In the genomic region with DNA sequence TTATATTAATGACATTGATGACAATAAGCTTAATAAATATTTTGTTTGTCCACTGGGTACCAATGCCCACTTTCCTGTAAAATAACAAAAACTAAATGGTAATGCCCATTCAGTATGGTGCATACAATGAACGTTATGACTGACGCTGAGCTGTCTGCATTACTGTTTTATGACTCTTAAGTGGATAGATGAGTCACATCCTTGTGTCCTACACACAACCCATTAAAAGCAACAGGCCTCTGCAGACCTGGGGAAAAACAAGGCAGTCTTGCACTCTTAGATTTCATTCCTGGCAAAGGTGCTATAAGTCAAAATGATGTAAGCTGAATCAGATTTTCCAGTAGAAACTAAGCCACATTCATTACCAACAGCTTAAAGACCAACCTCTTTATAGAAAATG, we compare ENCODE assay signal across 10 cellular contexts.
DNase-seq lines count a peak whose midpoint lies in the region; TF ChIP-seq lines count a peak whose summit lies in the region.
"Had no signal": no experiment of that assay in that cellular context is flagged by ENCODE, and none has a peak within 500 bp of the region (broad histone marks: within the 10 kb centered on the region; RNA-seq: fewer than 3 reads in every experiment).

No MANE protein-coding gene starts in this region.

- peak; percentile 71 for DNase-seq in ACHN
- DNase-seq in HFF-Myc (ENCODE audit: extremely low read depth, low read depth) = peak; percentile 84
- peak; percentile 91 for DNase-seq in SW480 (ENCODE audit: low spot score)
- DNase-seq in fibroblast of villous mesenchyme (ENCODE audit: low read depth) = peak; percentile 91
- DNase-seq in NCI-H1436 treated with DMSO at 0.1 percent for 48 hours (lab: John Stamatoyannopoulos, UW) = no peak
- DNase-seq in NK-92 treated with Interleukin-12 subunit alpha and Interleukin-12 subunit beta, amount 100 ng/mL, for 24 hours (lab: John Stamatoyannopoulos, UW) = no peak
- no peak for DNase-seq in hippocampal formation (lab: John Stamatoyannopoulos, UW)
- no peak for DNase-seq in hypothalamus (lab: John Stamatoyannopoulos, UW)
- DNase-seq: activated effector memory CD4-positive, alpha-beta T cell treated with anti-CD3 and anti-CD28 coated beads, Interleukin-2, amount 50 U/mL, for 16 hours; NCI-H82 had no signal

- in situ Hi-C loops in ACHN (cut with HindIII; ENCODE audit: low pct_ligation_motif_present, low pct_unique_long_range_greater_than_20kb, low sequenced_read_pairs) = no loop called here

- TF ChIP-seq CTCF in HFF-Myc (IDR thresholded peaks at IDR 0.05; ENCODE audit: low read depth, low read length, missing control alignments) (no peak), fibroblast of villous mesenchyme (IDR thresholded peaks at IDR 0.05; ENCODE audit: insufficient read depth, low read depth, low read length) (no peak)

- H3K4me3 ChIP-seq in HFF-Myc (replicated peaks; ENCODE audit: low read depth, low read length) = no peak overlapping the region
- H3K4me3 ChIP-seq in fibroblast of villous mesenchyme (ENCODE audit: low read depth, low read length) = no peak overlapping the region

Comparison
In these comparisons a context has a peak if more than half of its experiments do, and no peak if none do; other contexts are left out.
1. DNase-seq: peak in ACHN (single experiment), HFF-Myc (single experiment), SW480 (single experiment) and fibroblast of villous mesenchyme (single experiment); none in NCI-H1436 treated with DMSO at 0.1 percent for 48 hours (single experiment), NK-92 treated with Interleukin-12 subunit alpha and Interleukin-12 subunit beta, amount 100 ng/mL, for 24 hours (single experiment), hippocampal formation (0 of 2) and hypothalamus (0 of 51).